Comparison of ENCODE assay signal across 30 cellular contexts in genomic region chr19:30645946-30646577, GRCh38.
"Had no signal": no experiment of that assay in that cellular context is flagged by ENCODE, and none has a peak within 500 bp of the region (broad histone marks: within the 10 kb centered on the region; RNA-seq: fewer than 3 reads in every experiment).

No MANE protein-coding gene starts in this region.

- H3K4me1 ChIP-seq: colonic mucosa, gastrocnemius medialis, psoas muscle, suprapubic skin, transverse colon, upper lobe of right lung, vagina had no signal

- H3K4me3 ChIP-seq: colonic mucosa, gastrocnemius medialis, lung, mucosa of descending colon, ovary, psoas muscle, suprapubic skin, transverse colon, upper lobe of right lung, vagina had no signal

- FAIRE-seq: kidney, small intestine had no signal

- DNase-seq: colonic mucosa; effector CD8-positive, alpha-beta T cell; endodermal cell; foreskin fibroblast; gastrocnemius medialis; kidney; mucosa of descending colon; naive B cell; ovary; posterior cingulate gyrus; psoas muscle; right cardiac atrium; small intestine; stimulated activated CD4-positive, alpha-beta T cell treated with anti-CD3 and anti-CD28 coated beads, Interleukin-15, amount 100 ng/mL, for 24 hours; stimulated activated CD4-positive, alpha-beta T cell treated with anti-CD3 and anti-CD28 coated beads, Interleukin-2, amount 100 ng/mL, for 48 hours; stimulated activated naive B cell treated with anti-CD40 and anti-IgM and Interleukin-4, amounts not matched to agents 10 μg/mL and 1 μg/mL and 100 μg/mL, for 72 hours; transverse colon; upper lobe of right lung had no signal

- H3K4me1 Mint-ChIP-seq: memory B cell; mesothelial cell of epicardium; naive B cell; stimulated activated naive B cell treated with anti-CD40 and anti-IgM and Interleukin-4, amounts not matched to agents 10 μg/mL and 1 μg/mL and 100 μg/mL, for 72 hours had no signal

- H3K27ac Mint-ChIP-seq: dendritic cell treated with granulocyte-macrophage colony-stimulating factor and Interleukin-4, amounts not matched to agents 40 ng/mL and 50 ng/mL, for 4 days; endodermal cell; memory B cell; mesothelial cell of epicardium; naive B cell; natural killer cell treated with Interleukin-12 subunit alpha and Interleukin-12 subunit beta and Interleukin-15 and Interleukin-18, amount 100 ng/mL, for 72 hours; stimulated activated naive B cell treated with anti-CD40 and anti-IgM and Interleukin-4, amounts not matched to agents 10 μg/mL and 1 μg/mL and 100 μg/mL, for 72 hours; stimulated activated naive CD8-positive, alpha-beta T cell treated with anti-CD3 and anti-CD28 coated beads, Interleukin-15, Interleukin-2, amounts not matched to agents 100 ng/mL and 50 ng/mL, for 24 hours had no signal

- ATAC-seq: esophagus mucosa; gastrocnemius medialis; left lobe of liver; mucosa of descending colon; natural killer cell treated with Interleukin-12 subunit alpha and Interleukin-12 subunit beta and Interleukin-15 and Interleukin-18, amount 100 ng/mL, for 72 hours; psoas muscle; right cardiac atrium; stimulated activated naive B cell treated with anti-CD40 and anti-IgM and Interleukin-4, amounts not matched to agents 10 μg/mL and 1 μg/mL and 100 μg/mL, for 72 hours; upper lobe of right lung had no signal

- H3K27ac ChIP-seq: colonic mucosa, epithelial cell of prostate, gastrocnemius medialis, ovary, psoas muscle, suprapubic skin, transverse colon, upper lobe of right lung, vagina had no signal

- H3K27me3 ChIP-seq: colonic mucosa, ovary, vagina had no signal

- H3K4me3 Mint-ChIP-seq: dendritic cell treated with granulocyte-macrophage colony-stimulating factor and Interleukin-4, amounts not matched to agents 40 ng/mL and 50 ng/mL, for 4 days; endodermal cell; memory B cell; mesothelial cell of epicardium; naive B cell; natural killer cell treated with Interleukin-12 subunit alpha and Interleukin-12 subunit beta and Interleukin-15 and Interleukin-18, amount 100 ng/mL, for 72 hours; neural crest cell; stimulated activated naive B cell treated with anti-CD40 and anti-IgM and Interleukin-4, amounts not matched to agents 10 μg/mL and 1 μg/mL and 100 μg/mL, for 72 hours; stimulated activated naive CD8-positive, alpha-beta T cell treated with anti-CD3 and anti-CD28 coated beads, Interleukin-15, Interleukin-2, amounts not matched to agents 100 ng/mL and 50 ng/mL, for 24 hours had no signal

- H3K36me3 ChIP-seq: colonic mucosa, gastrocnemius medialis, ovary, suprapubic skin, transverse colon, upper lobe of right lung, vagina had no signal

- H3K9me3 Mint-ChIP-seq: dendritic cell treated with granulocyte-macrophage colony-stimulating factor and Interleukin-4, amounts not matched to agents 40 ng/mL and 50 ng/mL, for 4 days; endodermal cell; mesothelial cell of epicardium; natural killer cell treated with Interleukin-12 subunit alpha and Interleukin-12 subunit beta and Interleukin-15 and Interleukin-18, amount 100 ng/mL, for 72 hours; neural crest cell; stimulated activated naive CD8-positive, alpha-beta T cell treated with anti-CD3 and anti-CD28 coated beads, Interleukin-15, Interleukin-2, amounts not matched to agents 100 ng/mL and 50 ng/mL, for 24 hours had no signal

- H3K36me3 Mint-ChIP-seq: memory B cell; mesothelial cell of epicardium; naive B cell; natural killer cell treated with Interleukin-12 subunit alpha and Interleukin-12 subunit beta and Interleukin-15 and Interleukin-18, amount 100 ng/mL, for 72 hours; stimulated activated naive B cell treated with anti-CD40 and anti-IgM and Interleukin-4, amounts not matched to agents 10 μg/mL and 1 μg/mL and 100 μg/mL, for 72 hours had no signal

- H3K9me3 ChIP-seq: colonic mucosa, gastrocnemius medialis, mucosa of descending colon, ovary, psoas muscle, suprapubic skin, transverse colon, upper lobe of right lung, vagina had no signal
